ENCODE assay signal across 1 cellular context in the genomic region with DNA sequence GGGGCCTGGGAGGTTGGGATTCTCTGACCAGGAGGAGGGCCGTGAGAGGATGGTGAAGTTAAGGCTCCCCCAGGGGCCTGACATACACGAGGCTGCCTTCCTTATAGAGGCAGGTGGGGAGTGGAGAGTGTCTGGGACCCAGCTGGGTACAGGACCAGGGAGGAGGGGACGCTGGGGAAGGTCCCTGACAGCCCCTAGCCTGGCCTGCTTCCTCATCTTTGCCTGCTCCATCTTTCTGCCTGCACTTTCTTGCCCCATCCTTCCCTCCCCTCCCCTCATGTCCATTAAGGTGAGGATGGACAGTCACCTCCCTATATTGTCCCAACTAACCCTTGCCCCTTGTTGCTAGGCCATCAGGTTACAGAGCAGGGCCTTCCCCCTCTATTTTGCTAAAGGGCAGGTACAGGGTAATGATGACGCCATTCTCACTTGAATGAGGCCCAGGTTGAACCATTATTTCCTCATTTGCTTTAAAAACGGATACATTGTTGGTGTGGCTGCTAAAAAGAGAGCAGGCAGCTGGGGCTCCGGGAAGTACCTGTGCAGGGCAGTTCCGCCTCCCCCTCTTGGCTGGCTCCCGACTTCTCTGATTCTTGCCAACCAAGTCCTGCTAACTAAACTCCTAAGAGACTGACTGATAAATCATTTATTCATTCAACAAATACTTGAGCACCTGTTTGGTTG.
TF ChIP-seq lines count a peak whose summit lies in the region.

No MANE protein-coding gene starts in this region.

TF ChIP-seq in GM12878, 131 proteins besides CTCF, POLR2A, EP300 and RAD21 (continues in another document):
- TF ChIP-seq SMARCA5 (IDR thresholded peaks at IDR 0.05), result peak; percentile 40; the same call in 1 of the 2 replicates
- peak; percentile 56; the same call in 1 of the 2 replicates for TF ChIP-seq PML (IDR thresholded peaks at IDR 0.05; ENCODE audit: low read length)
- TF ChIP-seq GATAD2B (conservative IDR thresholded peaks at IDR 0.05; ENCODE audit: low read depth), result peak; percentile 56; the same call in 1 of the 2 replicates
- peak; percentile 81; the same call in 1 of the 2 replicates for TF ChIP-seq PAX5 (IDR thresholded peaks at IDR 0.05; ENCODE audit: borderline replicate concordance, low read depth, low read length)
- TF ChIP-seq, protein P1, sequence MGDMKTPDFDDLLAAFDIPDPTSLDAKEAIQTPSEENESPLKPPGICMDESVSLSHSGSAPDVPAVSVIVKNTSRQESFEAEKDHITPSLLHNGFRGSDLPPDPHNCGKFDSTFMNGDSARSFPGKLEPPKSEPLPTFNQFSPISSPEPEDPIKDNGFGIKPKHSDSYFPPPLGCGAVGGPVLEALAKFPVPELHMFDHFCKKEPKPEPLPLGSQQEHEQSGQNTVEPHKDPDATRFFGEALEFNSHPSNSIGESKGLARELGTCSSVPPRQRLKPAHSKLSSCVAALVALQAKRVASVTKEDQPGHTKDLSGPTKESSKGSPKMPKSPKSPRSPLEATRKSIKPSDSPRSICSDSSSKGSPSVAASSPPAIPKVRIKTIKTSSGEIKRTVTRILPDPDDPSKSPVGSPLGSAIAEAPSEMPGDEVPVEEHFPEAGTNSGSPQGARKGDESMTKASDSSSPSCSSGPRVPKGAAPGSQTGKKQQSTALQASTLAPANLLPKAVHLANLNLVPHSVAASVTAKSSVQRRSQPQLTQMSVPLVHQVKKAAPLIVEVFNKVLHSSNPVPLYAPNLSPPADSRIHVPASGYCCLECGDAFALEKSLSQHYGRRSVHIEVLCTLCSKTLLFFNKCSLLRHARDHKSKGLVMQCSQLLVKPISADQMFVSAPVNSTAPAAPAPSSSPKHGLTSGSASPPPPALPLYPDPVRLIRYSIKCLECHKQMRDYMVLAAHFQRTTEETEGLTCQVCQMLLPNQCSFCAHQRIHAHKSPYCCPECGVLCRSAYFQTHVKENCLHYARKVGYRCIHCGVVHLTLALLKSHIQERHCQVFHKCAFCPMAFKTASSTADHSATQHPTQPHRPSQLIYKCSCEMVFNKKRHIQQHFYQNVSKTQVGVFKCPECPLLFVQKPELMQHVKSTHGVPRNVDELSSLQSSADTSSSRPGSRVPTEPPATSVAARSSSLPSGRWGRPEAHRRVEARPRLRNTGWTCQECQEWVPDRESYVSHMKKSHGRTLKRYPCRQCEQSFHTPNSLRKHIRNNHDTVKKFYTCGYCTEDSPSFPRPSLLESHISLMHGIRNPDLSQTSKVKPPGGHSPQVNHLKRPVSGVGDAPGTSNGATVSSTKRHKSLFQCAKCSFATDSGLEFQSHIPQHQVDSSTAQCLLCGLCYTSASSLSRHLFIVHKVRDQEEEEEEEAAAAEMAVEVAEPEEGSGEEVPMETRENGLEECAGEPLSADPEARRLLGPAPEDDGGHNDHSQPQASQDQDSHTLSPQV (IDR thresholded peaks at IDR 0.05), result 0 out of 2 replicates have a peak, but pooled peaks have one; percentile 6
- TF ChIP-seq, protein P2, sequence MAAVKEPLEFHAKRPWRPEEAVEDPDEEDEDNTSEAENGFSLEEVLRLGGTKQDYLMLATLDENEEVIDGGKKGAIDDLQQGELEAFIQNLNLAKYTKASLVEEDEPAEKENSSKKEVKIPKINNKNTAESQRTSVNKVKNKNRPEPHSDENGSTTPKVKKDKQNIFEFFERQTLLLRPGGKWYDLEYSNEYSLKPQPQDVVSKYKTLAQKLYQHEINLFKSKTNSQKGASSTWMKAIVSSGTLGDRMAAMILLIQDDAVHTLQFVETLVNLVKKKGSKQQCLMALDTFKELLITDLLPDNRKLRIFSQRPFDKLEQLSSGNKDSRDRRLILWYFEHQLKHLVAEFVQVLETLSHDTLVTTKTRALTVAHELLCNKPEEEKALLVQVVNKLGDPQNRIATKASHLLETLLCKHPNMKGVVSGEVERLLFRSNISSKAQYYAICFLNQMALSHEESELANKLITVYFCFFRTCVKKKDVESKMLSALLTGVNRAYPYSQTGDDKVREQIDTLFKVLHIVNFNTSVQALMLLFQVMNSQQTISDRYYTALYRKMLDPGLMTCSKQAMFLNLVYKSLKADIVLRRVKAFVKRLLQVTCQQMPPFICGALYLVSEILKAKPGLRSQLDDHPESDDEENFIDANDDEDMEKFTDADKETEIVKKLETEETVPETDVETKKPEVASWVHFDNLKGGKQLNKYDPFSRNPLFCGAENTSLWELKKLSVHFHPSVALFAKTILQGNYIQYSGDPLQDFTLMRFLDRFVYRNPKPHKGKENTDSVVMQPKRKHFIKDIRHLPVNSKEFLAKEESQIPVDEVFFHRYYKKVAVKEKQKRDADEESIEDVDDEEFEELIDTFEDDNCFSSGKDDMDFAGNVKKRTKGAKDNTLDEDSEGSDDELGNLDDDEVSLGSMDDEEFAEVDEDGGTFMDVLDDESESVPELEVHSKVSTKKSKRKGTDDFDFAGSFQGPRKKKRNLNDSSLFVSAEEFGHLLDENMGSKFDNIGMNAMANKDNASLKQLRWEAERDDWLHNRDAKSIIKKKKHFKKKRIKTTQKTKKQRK (IDR thresholded peaks at IDR 0.05; ENCODE audit: low read depth, low read length), result no peak
- peak; percentile 94 for TF ChIP-seq NR2F1 (conservative IDR thresholded peaks at IDR 0.05)
- peak; percentile 73; the same call in 1 of the 2 replicates for TF ChIP-seq RFX5 (IDR thresholded peaks at IDR 0.05; ENCODE audit: low read depth, low read length)
- TF ChIP-seq DPF2 (IDR thresholded peaks at IDR 0.05), result peak; percentile 90
- TF ChIP-seq IKZF2 (IDR thresholded peaks at IDR 0.05), result peak; percentile 78 to 83; a peak in 3 of 4 replicates
- TF ChIP-seq TARDBP (IDR thresholded peaks at IDR 0.05; ENCODE audit: borderline replicate concordance), result no peak
- no peak for TF ChIP-seq ESRRA (IDR thresholded peaks at IDR 0.05; ENCODE audit: low read length)
- peak; percentile 43; the same call in 1 of the 2 replicates for TF ChIP-seq BACH1 (IDR thresholded peaks at IDR 0.05; ENCODE audit: borderline replicate concordance)
- TF ChIP-seq FOS (IDR thresholded peaks at IDR 0.05; ENCODE audit: borderline replicate concordance, extremely low read depth, insufficient read length), result no peak
- peak; percentile 93 for TF ChIP-seq CREM (IDR thresholded peaks at IDR 0.05; ENCODE audit: low read depth)
- TF ChIP-seq, protein P3, sequence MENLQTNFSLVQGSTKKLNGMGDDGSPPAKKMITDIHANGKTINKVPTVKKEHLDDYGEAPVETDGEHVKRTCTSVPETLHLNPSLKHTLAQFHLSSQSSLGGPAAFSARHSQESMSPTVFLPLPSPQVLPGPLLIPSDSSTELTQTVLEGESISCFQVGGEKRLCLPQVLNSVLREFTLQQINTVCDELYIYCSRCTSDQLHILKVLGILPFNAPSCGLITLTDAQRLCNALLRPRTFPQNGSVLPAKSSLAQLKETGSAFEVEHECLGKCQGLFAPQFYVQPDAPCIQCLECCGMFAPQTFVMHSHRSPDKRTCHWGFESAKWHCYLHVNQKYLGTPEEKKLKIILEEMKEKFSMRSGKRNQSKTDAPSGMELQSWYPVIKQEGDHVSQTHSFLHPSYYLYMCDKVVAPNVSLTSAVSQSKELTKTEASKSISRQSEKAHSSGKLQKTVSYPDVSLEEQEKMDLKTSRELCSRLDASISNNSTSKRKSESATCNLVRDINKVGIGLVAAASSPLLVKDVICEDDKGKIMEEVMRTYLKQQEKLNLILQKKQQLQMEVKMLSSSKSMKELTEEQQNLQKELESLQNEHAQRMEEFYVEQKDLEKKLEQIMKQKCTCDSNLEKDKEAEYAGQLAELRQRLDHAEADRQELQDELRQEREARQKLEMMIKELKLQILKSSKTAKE (IDR thresholded peaks at IDR 0.05; ENCODE audit: low read depth, poor library complexity, severe bottlenecking), result peak; percentile 82
- peak; percentile 67; the same call in 1 of the 2 replicates for TF ChIP-seq BCL11A (IDR thresholded peaks at IDR 0.05; ENCODE audit: low read depth, low read length)
- TF ChIP-seq, protein P4, sequence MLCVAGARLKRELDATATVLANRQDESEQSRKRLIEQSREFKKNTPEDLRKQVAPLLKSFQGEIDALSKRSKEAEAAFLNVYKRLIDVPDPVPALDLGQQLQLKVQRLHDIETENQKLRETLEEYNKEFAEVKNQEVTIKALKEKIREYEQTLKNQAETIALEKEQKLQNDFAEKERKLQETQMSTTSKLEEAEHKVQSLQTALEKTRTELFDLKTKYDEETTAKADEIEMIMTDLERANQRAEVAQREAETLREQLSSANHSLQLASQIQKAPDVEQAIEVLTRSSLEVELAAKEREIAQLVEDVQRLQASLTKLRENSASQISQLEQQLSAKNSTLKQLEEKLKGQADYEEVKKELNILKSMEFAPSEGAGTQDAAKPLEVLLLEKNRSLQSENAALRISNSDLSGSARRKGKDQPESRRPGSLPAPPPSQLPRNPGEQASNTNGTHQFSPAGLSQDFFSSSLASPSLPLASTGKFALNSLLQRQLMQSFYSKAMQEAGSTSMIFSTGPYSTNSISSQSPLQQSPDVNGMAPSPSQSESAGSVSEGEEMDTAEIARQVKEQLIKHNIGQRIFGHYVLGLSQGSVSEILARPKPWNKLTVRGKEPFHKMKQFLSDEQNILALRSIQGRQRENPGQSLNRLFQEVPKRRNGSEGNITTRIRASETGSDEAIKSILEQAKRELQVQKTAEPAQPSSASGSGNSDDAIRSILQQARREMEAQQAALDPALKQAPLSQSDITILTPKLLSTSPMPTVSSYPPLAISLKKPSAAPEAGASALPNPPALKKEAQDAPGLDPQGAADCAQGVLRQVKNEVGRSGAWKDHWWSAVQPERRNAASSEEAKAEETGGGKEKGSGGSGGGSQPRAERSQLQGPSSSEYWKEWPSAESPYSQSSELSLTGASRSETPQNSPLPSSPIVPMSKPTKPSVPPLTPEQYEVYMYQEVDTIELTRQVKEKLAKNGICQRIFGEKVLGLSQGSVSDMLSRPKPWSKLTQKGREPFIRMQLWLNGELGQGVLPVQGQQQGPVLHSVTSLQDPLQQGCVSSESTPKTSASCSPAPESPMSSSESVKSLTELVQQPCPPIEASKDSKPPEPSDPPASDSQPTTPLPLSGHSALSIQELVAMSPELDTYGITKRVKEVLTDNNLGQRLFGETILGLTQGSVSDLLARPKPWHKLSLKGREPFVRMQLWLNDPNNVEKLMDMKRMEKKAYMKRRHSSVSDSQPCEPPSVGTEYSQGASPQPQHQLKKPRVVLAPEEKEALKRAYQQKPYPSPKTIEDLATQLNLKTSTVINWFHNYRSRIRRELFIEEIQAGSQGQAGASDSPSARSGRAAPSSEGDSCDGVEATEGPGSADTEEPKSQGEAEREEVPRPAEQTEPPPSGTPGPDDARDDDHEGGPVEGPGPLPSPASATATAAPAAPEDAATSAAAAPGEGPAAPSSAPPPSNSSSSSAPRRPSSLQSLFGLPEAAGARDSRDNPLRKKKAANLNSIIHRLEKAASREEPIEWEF (IDR thresholded peaks at IDR 0.05; ENCODE audit: insufficient replicate concordance, low read depth, low read length), result peak; percentile 20
- TF ChIP-seq MEF2B (IDR thresholded peaks at IDR 0.05; ENCODE audit: partially characterized antibody, poor library complexity, severe bottlenecking), result peak; percentile 91
- peak; percentile 85 for TF ChIP-seq ZNF24 (IDR thresholded peaks at IDR 0.05)
- TF ChIP-seq EGR1 (IDR thresholded peaks at IDR 0.05; ENCODE audit: borderline replicate concordance in 1 of 2, low read depth in 2 of 2, low read length in 2 of 2), result peak in 1 of 2 experiments; percentile 59; a peak in 1 of 3 replicates
- peak; percentile 92 for TF ChIP-seq TCF12 (IDR thresholded peaks at IDR 0.05; ENCODE audit: low read depth, low read length)
- TF ChIP-seq ATF7 (IDR thresholded peaks at IDR 0.05; ENCODE audit: low read depth), result peak; percentile 98
- TF ChIP-seq SIN3A (IDR thresholded peaks at IDR 0.05; ENCODE audit: low read depth, low read length), result no peak
- TF ChIP-seq POU2F2 (IDR thresholded peaks at IDR 0.05; ENCODE audit: borderline replicate concordance, low read depth, low read length), result peak; percentile 70; the same call in 2 of the 3 replicates
- TF ChIP-seq, protein P5, sequence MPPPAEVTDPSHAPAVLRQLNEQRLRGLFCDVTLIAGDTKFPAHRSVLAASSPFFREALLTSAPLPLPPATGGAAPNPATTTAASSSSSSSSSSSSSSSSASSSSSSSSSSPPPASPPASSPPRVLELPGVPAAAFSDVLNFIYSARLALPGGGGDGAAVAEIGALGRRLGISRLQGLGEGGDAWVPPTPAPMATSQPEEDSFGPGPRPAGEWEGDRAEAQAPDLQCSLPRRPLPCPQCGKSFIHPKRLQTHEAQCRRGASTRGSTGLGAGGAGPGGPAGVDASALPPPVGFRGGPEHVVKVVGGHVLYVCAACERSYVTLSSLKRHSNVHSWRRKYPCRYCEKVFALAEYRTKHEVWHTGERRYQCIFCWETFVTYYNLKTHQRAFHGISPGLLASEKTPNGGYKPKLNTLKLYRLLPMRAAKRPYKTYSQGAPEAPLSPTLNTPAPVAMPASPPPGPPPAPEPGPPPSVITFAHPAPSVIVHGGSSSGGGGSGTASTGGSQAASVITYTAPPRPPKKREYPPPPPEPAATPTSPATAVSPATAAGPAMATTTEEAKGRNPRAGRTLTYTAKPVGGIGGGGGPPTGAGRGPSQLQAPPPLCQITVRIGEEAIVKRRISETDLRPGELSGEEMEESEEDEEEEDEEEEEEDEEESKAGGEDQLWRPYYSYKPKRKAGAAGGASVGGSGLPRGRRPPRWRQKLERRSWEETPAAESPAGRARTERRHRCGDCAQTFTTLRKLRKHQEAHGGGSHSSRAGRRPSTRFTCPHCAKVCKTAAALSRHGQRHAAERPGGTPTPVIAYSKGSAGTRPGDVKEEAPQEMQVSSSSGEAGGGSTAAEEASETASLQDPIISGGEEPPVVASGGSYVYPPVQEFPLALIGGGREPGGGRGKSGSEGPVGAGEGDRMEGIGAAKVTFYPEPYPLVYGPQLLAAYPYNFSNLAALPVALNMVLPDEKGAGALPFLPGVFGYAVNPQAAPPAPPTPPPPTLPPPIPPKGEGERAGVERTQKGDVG (CRISPR knock-in tag; IDR thresholded peaks at IDR 0.05), result no peak
- peak; percentile 67 for TF ChIP-seq HDGF (IDR thresholded peaks at IDR 0.05)
- TF ChIP-seq ETV6 (conservative IDR thresholded peaks at IDR 0.05 in 1 of 2, IDR thresholded peaks at IDR 0.05 in 1 of 2; ENCODE audit: borderline replicate concordance in 1 of 2, low read depth in 1 of 2), result peak in 1 of 2 experiments; percentile 86; a peak in 2 of 4 replicates
- TF ChIP-seq BMI1 (IDR thresholded peaks at IDR 0.05; ENCODE audit: borderline replicate concordance), result peak; percentile 66; the same call in 1 of the 2 replicates
- TF ChIP-seq SUPT20H (IDR thresholded peaks at IDR 0.05; ENCODE audit: borderline replicate concordance, control insufficient read depth, low read depth, low read length), result no peak
- peak; percentile 15; the same call in 1 of the 2 replicates for TF ChIP-seq ZNF217 (IDR thresholded peaks at IDR 0.05)
